1 cellular context compared by ENCODE assay signal in genomic region chr22:22408731-22409696, GRCh38.
TF ChIP-seq lines count a peak whose summit lies in the region.

No MANE protein-coding gene starts in this region.

TF ChIP-seq in K562, 482 proteins besides CTCF, POLR2A, EP300 and RAD21 (continued from another document and continues in another):
- no peak for TF ChIP-seq AFF4 (CRISPR knock-in tag; IDR thresholded peaks at IDR 0.05)
- no peak for TF ChIP-seq ZNF280B (CRISPR knock-in tag; IDR thresholded peaks at IDR 0.05)
- no peak for TF ChIP-seq TRIM24 (IDR thresholded peaks at IDR 0.05)
- peak; percentile 21; the same call in 1 of the 2 replicates for TF ChIP-seq MAFK (IDR thresholded peaks at IDR 0.05; ENCODE audit: low read length)
- no peak for TF ChIP-seq DDX20 (tag; IDR thresholded peaks at IDR 0.05; ENCODE audit: low read depth)
- no peak for TF ChIP-seq L3MBTL2 (IDR thresholded peaks at IDR 0.05)
- TF ChIP-seq MXD1 (CRISPR knock-in tag; IDR thresholded peaks at IDR 0.05; ENCODE audit: borderline replicate concordance, poor library complexity, severe bottlenecking): no peak
- no peak for TF ChIP-seq PTTG1 (tag; IDR thresholded peaks at IDR 0.05; ENCODE audit: low read depth)
- no peak for TF ChIP-seq ZNF407 (IDR thresholded peaks at IDR 0.05; ENCODE audit: low read depth)
- no peak for TF ChIP-seq ZNF280A (IDR thresholded peaks at IDR 0.05; ENCODE audit: low read depth, partially characterized antibody)
- no peak for TF ChIP-seq ATF6 (CRISPR knock-in tag; IDR thresholded peaks at IDR 0.05)
- TF ChIP-seq HNRNPH1 (optimal IDR thresholded peaks at IDR 0.05; ENCODE audit: low read depth, low read length): no peak
- TF ChIP-seq CREB3 (tag; conservative IDR thresholded peaks at IDR 0.05; ENCODE audit: low read depth): no peak
- TF ChIP-seq MIER1 (IDR thresholded peaks at IDR 0.05; ENCODE audit: low read depth): no peak
- no peak for TF ChIP-seq DACH1 (IDR thresholded peaks at IDR 0.05; ENCODE audit: partially characterized antibody)
- no peak for TF ChIP-seq ZNF124 (CRISPR knock-in tag; IDR thresholded peaks at IDR 0.05)
- TF ChIP-seq POLR2AphosphoS5 (IDR thresholded peaks at IDR 0.05; ENCODE audit: control insufficient read depth, insufficient read depth, low read depth, low read length): no peak
- TF ChIP-seq KLF16 (IDR thresholded peaks at IDR 0.05): peak; percentile 50; the same call in 1 of the 2 replicates
